In genomic region chr17:56257075-56257474, GRCh38 we compare ENCODE assay signal across 24 cellular contexts.
DNase-seq lines count a peak whose midpoint lies in the region; ATAC-seq, FAIRE-seq and TF ChIP-seq lines count a peak whose summit lies in the region.
"Had no signal": no experiment of that assay in that cellular context is flagged by ENCODE, and none has a peak within 500 bp of the region (broad histone marks: within the 10 kb centered on the region; RNA-seq: fewer than 3 reads in every experiment).

No MANE protein-coding gene starts in this region.

- no peak overlapping the region for H3K4me2 ChIP-seq in HepG2 (ENCODE audit: low read depth, low read length)
- H3K4me2 ChIP-seq in osteoblast (ENCODE audit: insufficient read depth, low read length) = no peak overlapping the region
- H3K4me2 ChIP-seq in MM.1S (ENCODE audit: low read depth, low read length) = no peak overlapping the region

- H4K20me1 ChIP-seq in HepG2 (ENCODE audit: insufficient read depth, low read length) (no peaks in the 10 kb centered on the region), osteoblast (ENCODE audit: insufficient read depth, low read length) (no peaks in the 10 kb centered on the region), MM.1S (ENCODE audit: insufficient read depth, low read length) (no peaks in the 10 kb centered on the region)

- H3K4me1 ChIP-seq in HepG2 (ENCODE audit: insufficient read depth, low read length) (no peaks in the 10 kb centered on the region), right lobe of liver (no peaks in the 10 kb centered on the region), osteoblast (ENCODE audit: insufficient read depth, low read length) (no peaks in the 10 kb centered on the region), MM.1S (ENCODE audit: low read length) (no peaks in the 10 kb centered on the region), kidney (ENCODE audit: control insufficient read depth in 1 of 2, insufficient read depth in 1 of 2, low read depth in 1 of 2, low read length in 2 of 2) (no peaks in the 10 kb centered on the region)

- H3K4me3 Mint-ChIP-seq in HFFc6 (no peak overlapping the region), natural killer cell (no peak overlapping the region)
- H3K4me3 Mint-ChIP-seq: CD4-positive, alpha-beta T cell; IgD-negative memory B cell had no signal

- H3K9me2 ChIP-seq in MM.1S (replicated peaks; ENCODE audit: insufficient read depth, low read length) = no peaks in the 10 kb centered on the region

- H3K27me3 Mint-ChIP-seq in HFFc6 (ENCODE audit: insufficient read depth) (no peaks in the 10 kb centered on the region; the same call in 1 of the 2 replicates), natural killer cell (ENCODE audit: low read depth in 2 of 2) (no peaks in the 10 kb centered on the region)
- H3K27me3 Mint-ChIP-seq: CD4-positive, alpha-beta T cell; IgD-negative memory B cell had no signal

- in situ Hi-C loops in HepG2 (cut with HindIII; ENCODE audit: extremely low pct_ligation_motif_present, low pct_unique_long_range_greater_than_20kb) = no loop called here

- H3K36me3 ChIP-seq in HepG2 (replicated peaks in 1 of 2; ENCODE audit: control insufficient read depth in 1 of 2, insufficient read depth in 2 of 2, low read length in 2 of 2) (no peaks in the 10 kb centered on the region), right lobe of liver (no peaks in the 10 kb centered on the region), osteoblast (ENCODE audit: insufficient read depth, low read length) (no peaks in the 10 kb centered on the region), MM.1S (replicated peaks; ENCODE audit: insufficient read depth, low read length) (no peaks in the 10 kb centered on the region), kidney (ENCODE audit: control insufficient read depth in 1 of 2, insufficient read depth in 2 of 2, low read length in 2 of 2) (no peaks in the 10 kb centered on the region)

- no peaks in the 10 kb centered on the region for H3F3A ChIP-seq in MM.1S (ENCODE audit: insufficient read depth, low read length)

- intact Hi-C loops in HepG2 (cut with micrococcal nuclease; ENCODE audit: unreplicated experiment) (no loop called here), right lobe of liver (cut with DNase I) (no loop called here), natural killer cell (cut with micrococcal nuclease) (no loop called here), kidney (cut with DNase I) (no loop called here)

- H3K4me1 Mint-ChIP-seq in HFFc6 (ENCODE audit: low read depth) (peaks cover 29% of the 10 kb centered on the region), natural killer cell (no peaks in the 10 kb centered on the region)
- H3K4me1 Mint-ChIP-seq: IgD-negative memory B cell had no signal

- TF ChIP-seq EP300 in HepG2 (IDR thresholded peaks at IDR 0.05; ENCODE audit: low read depth in 2 of 2, low read length in 2 of 2) (no peak), HepG2 (CRISPR knock-in tag; IDR thresholded peaks at IDR 0.05; ENCODE audit: borderline replicate concordance) (no peak)

- no peaks in the 10 kb centered on the region for H3K9me3 ChIP-seq in HepG2 (ENCODE audit: low read length)
- H3K9me3 ChIP-seq in right lobe of liver = no peaks in the 10 kb centered on the region
- no peaks in the 10 kb centered on the region for H3K9me3 ChIP-seq in osteoblast (ENCODE audit: low read depth, low read length)
- H3K9me3 ChIP-seq in MM.1S (replicated peaks; ENCODE audit: insufficient read depth, low read length) = no peaks in the 10 kb centered on the region
- no peaks in the 10 kb centered on the region for H3K9me3 ChIP-seq in kidney (ENCODE audit: control insufficient read depth in 1 of 2, low read length in 2 of 2)

- 0% methylated on average over 1 of the region's 1 CpG for WGBS in HepG2 (ENCODE audit: low lambda C conversion rate)
- WGBS in right lobe of liver (ENCODE audit: insufficient coverage, low coverage, low lambda C conversion rate, missing lambda C conversion rate) = 18% methylated on average over 1 of the region's 1 CpG

- DNase-seq in HepG2 (ENCODE audit: low spot score) (no peak), right lobe of liver (no peak), HFFc6 (no peak), SW480 (ENCODE audit: low spot score) (peak; percentile 5), osteoblast (ENCODE audit: insufficient read length, low spot score, missing footprints) (peak; percentile 6), MM.1S (no peak), natural killer cell (no peak), kidney (no peak)
- DNase-seq: 8988T; CD4-positive, alpha-beta T cell; GOT3; Karpas-422; MV-4-11; NCI-H1105; NCI-H2081; NCI-H2171; NCI-H226; NCI-H510A; NK-92 treated with Interleukin-12 subunit alpha and Interleukin-12 subunit beta, amount 100 ng/mL, for 24 hours; PC-3; T-helper 2 cell had no signal

- no peak for TF ChIP-seq POLR2A in HepG2 (IDR thresholded peaks at IDR 0.05; ENCODE audit: insufficient read depth in 1 of 2, low read depth in 2 of 2, low read length in 2 of 2)
- no peak for TF ChIP-seq POLR2A in right lobe of liver (IDR thresholded peaks at IDR 0.05)

- FAIRE-seq in HepG2 (lab: Jason Lieb, UNC) (no peak), kidney (lab: Jason Lieb, UNC) (no peak)
- FAIRE-seq: D721Med had no signal

- ATAC-seq in HepG2 = peak; percentile 58
- no peak for ATAC-seq in right lobe of liver
- no peak for ATAC-seq in natural killer cell
- ATAC-seq: PC-3, SK-N-SH treated with all-trans-retinoic acid at 6 μM for 48 hours had no signal

- H3K27ac Mint-ChIP-seq in HFFc6 = no peak overlapping the region
- no peak overlapping the region for H3K27ac Mint-ChIP-seq in natural killer cell
- H3K27ac Mint-ChIP-seq: CD4-positive, alpha-beta T cell; IgD-negative memory B cell had no signal

- POLR2A ChIA-PET in HepG2 (lab: Yijun Ruan, JAX) = no interaction called here

- CTCF ChIA-PET in HepG2 (lab: Yijun Ruan, JAX; ENCODE audit: low intra/inter-chr PET ratio, low total read pairs) = no interaction called here

- no peak overlapping the region for H3K27ac ChIP-seq in HepG2 (ENCODE audit: extremely low read length, insufficient read depth, low read length)
- H3K27ac ChIP-seq in right lobe of liver = no peak overlapping the region
- H3K27ac ChIP-seq in osteoblast (ENCODE audit: low read depth, low read length) = no peak overlapping the region
- no peak overlapping the region for H3K27ac ChIP-seq in MM.1S (ENCODE audit: low read length)
- no peak overlapping the region for H3K27ac ChIP-seq in kidney (ENCODE audit: low read depth in 2 of 2, low read length in 2 of 2)

- TF ChIP-seq RAD21 in HepG2 (CRISPR knock-in tag; IDR thresholded peaks at IDR 0.05) = no peak

- H3K9me3 Mint-ChIP-seq in HFFc6 (no peaks in the 10 kb centered on the region), natural killer cell (no peaks in the 10 kb centered on the region)
- H3K9me3 Mint-ChIP-seq: CD4-positive, alpha-beta T cell; IgD-negative memory B cell had no signal

- H3K27me3 ChIP-seq in HepG2 (ENCODE audit: control insufficient read depth in 1 of 2, insufficient read depth in 2 of 2, low read length in 2 of 2) = peaks cover 0 to 6% of the 10 kb centered on the region in 2 experiments; a peak in 1 of 5 replicates
- H3K27me3 ChIP-seq in right lobe of liver = no peaks in the 10 kb centered on the region
- H3K27me3 ChIP-seq in osteoblast (ENCODE audit: insufficient read depth, low read length) = no peaks in the 10 kb centered on the region
- no peaks in the 10 kb centered on the region for H3K27me3 ChIP-seq in MM.1S (replicated peaks; ENCODE audit: insufficient read depth, low read length)

- H3K79me2 ChIP-seq in HepG2 (ENCODE audit: insufficient read depth, low read length) (no peaks in the 10 kb centered on the region), osteoblast (ENCODE audit: insufficient read depth, low read length) (no peaks in the 10 kb centered on the region), MM.1S (ENCODE audit: low read length) (no peaks in the 10 kb centered on the region)

- H3K36me3 Mint-ChIP-seq in HFFc6 (ENCODE audit: low read depth) (no peaks in the 10 kb centered on the region), natural killer cell (no peaks in the 10 kb centered on the region)
- H3K36me3 Mint-ChIP-seq: IgD-negative memory B cell had no signal

- no peak overlapping the region for H3K4me3 ChIP-seq in HepG2 (replicated peaks in 1 of 3; ENCODE audit: insufficient read depth in 1 of 3, low read depth in 2 of 3, low read length in 3 of 3)
- H3K4me3 ChIP-seq in right lobe of liver = no peak overlapping the region
- H3K4me3 ChIP-seq in osteoblast (ENCODE audit: insufficient read depth, low read length) = no peak overlapping the region
- H3K4me3 ChIP-seq in MM.1S (ENCODE audit: low read length) = no peak overlapping the region
- no peak overlapping the region for H3K4me3 ChIP-seq in kidney (ENCODE audit: low read length in 2 of 2)

- TF ChIP-seq CTCF in HepG2 (CRISPR knock-in tag; IDR thresholded peaks at IDR 0.05) = no peak
- TF ChIP-seq CTCF in right lobe of liver (IDR thresholded peaks at IDR 0.05) = no peak
- 0 out of 2 replicates have a peak, but pooled peaks have one; percentile 9 for TF ChIP-seq CTCF in HFFc6 (IDR thresholded peaks at IDR 0.05)
- no peak for TF ChIP-seq CTCF in osteoblast (IDR thresholded peaks at IDR 0.05; ENCODE audit: extremely low read depth, low read depth, low read length)
- no peak for TF ChIP-seq CTCF in MM.1S (IDR thresholded peaks at IDR 0.05; ENCODE audit: low read length)
- no peak for TF ChIP-seq CTCF in natural killer cell (IDR thresholded peaks at IDR 0.05)
- no peak for TF ChIP-seq CTCF in kidney (IDR thresholded peaks at IDR 0.05; ENCODE audit: borderline replicate concordance, extremely low read depth, insufficient read depth)

- H2AFZ ChIP-seq in HepG2 (ENCODE audit: low read length) (no peak overlapping the region), osteoblast (ENCODE audit: low read length) (no peak overlapping the region), MM.1S (ENCODE audit: low read length) (no peak overlapping the region)

- BruUV-seq in HepG2 (replicated peaks; lab: Mats Ljungman, UMichigan) = no TSS peak

- no peak overlapping the region for H3K9ac ChIP-seq in HepG2 (ENCODE audit: insufficient read depth, low read depth, low read length)
- no peak overlapping the region for H3K9ac ChIP-seq in MM.1S (ENCODE audit: low read length)
- no peak overlapping the region for H3K9ac ChIP-seq in kidney (ENCODE audit: low read length in 2 of 2)

TF ChIP-seq in HepG2, 621 proteins besides CTCF, POLR2A, EP300 and RAD21 (continues in another document):
- TF ChIP-seq MIER3 (CRISPR knock-in tag; IDR thresholded peaks at IDR 0.05; ENCODE audit: borderline replicate concordance) (no peak), ZNF720 (CRISPR knock-in tag; IDR thresholded peaks at IDR 0.05) (no peak), CCDC6 (CRISPR knock-in tag; IDR thresholded peaks at IDR 0.05) (no peak), ZC3H13 (CRISPR knock-in tag; IDR thresholded peaks at IDR 0.05) (no peak), NCOA2 (CRISPR knock-in tag; IDR thresholded peaks at IDR 0.05) (no peak), HOXD1 (CRISPR knock-in tag; IDR thresholded peaks at IDR 0.05) (no peak)

Comparison
In these comparisons a context has a peak if more than half of its experiments do, and no peak if none do; other contexts are left out.
1. DNase-seq: peak in SW480 (single experiment) and osteoblast (single experiment); none in HepG2 (single experiment), right lobe of liver (0 of 3), HFFc6 (single experiment), MM.1S (single experiment), natural killer cell (single experiment) and kidney (single experiment).